In genomic region chr17:70184770-70185169, GRCh38 we compare ENCODE assay signal across 16 cellular contexts. TPM values are rescaled to one million over a fixed set of nuclear protein-coding genes. Genes with fewer than 3 reads are reported as not detected.
DNase-seq lines count a peak whose midpoint lies in the region; ATAC-seq and TF ChIP-seq lines count a peak whose summit lies in the region.
"Had no signal": no experiment of that assay in that cellular context is flagged by ENCODE, and none has a peak within 500 bp of the region (broad histone marks: within the 10 kb centered on the region; RNA-seq: fewer than 3 reads in every experiment).

No MANE protein-coding gene starts in this region.

- H3K27me3 ChIP-seq in mammary epithelial cell (ENCODE audit: insufficient read depth, low read length) (no peaks in the 10 kb centered on the region), hepatocyte (peaks cover 4% of the 10 kb centered on the region)
- H3K27me3 ChIP-seq: heart right ventricle, suprapubic skin had no signal

- TF ChIP-seq CTCF in mammary epithelial cell (conservative IDR thresholded peaks at IDR 0.05 in 1 of 2, IDR thresholded peaks at IDR 0.05 in 1 of 2; ENCODE audit: extremely low read depth in 1 of 2, insufficient read depth in 1 of 2, low read depth in 1 of 2, low read length in 2 of 2) = no peak
- TF ChIP-seq CTCF in hepatocyte (IDR thresholded peaks at IDR 0.05; ENCODE audit: poor library complexity) = no peak

- dilution Hi-C loops in mammary epithelial cell (cut with HindIII; ENCODE audit: low sequenced_read_pairs) = no loop called here

- CTCF ChIA-PET in mammary epithelial cell (lab: Charles Lee; ENCODE audit: low non-redundant PET) = no interaction called here

- 20% methylated on average over 4 of the region's 4 CpGs for WGBS in mammary epithelial cell (ENCODE audit: low coverage, missing lambda C conversion rate)
- WGBS in hepatocyte (ENCODE audit: low lambda C conversion rate, missing lambda C conversion rate) = 59% methylated on average over 4 of the region's 4 CpGs

- H3K4me2 ChIP-seq in mammary epithelial cell (ENCODE audit: insufficient read depth, low read depth, low read length) (peak overlapping the region; percentile 3), hepatocyte (peak overlapping the region; percentile 7)
- H3K4me2 ChIP-seq: smooth muscle cell had no signal

- H3K9ac ChIP-seq in mammary epithelial cell (ENCODE audit: insufficient read depth, low read length) = no peak overlapping the region

- no peak overlapping the region for H2AFZ ChIP-seq in mammary epithelial cell (ENCODE audit: low read depth, low read length)
- H2AFZ ChIP-seq in hepatocyte = no peak overlapping the region

- H3K79me2 ChIP-seq in mammary epithelial cell (ENCODE audit: insufficient read depth, low read length) (no peaks in the 10 kb centered on the region), hepatocyte (no peaks in the 10 kb centered on the region)

- H3K4me3 ChIP-seq in mammary epithelial cell (replicated peaks in 1 of 3; ENCODE audit: insufficient read depth in 1 of 3, low read depth in 2 of 3, low read length in 3 of 3) (no peak overlapping the region), hepatocyte (no peak overlapping the region)
- H3K4me3 ChIP-seq: heart right ventricle, smooth muscle cell, suprapubic skin had no signal

- H3K9me3 ChIP-seq in mammary epithelial cell (replicated peaks; ENCODE audit: insufficient read depth, low read length) = no peaks in the 10 kb centered on the region
- no peaks in the 10 kb centered on the region for H3K9me3 ChIP-seq in hepatocyte (ENCODE audit: low read depth)
- H3K9me3 ChIP-seq: suprapubic skin had no signal

- BruUV-seq in mammary epithelial cell (replicated peaks; lab: Mats Ljungman, UMichigan) = no TSS peak

- H4K20me1 ChIP-seq in mammary epithelial cell (ENCODE audit: insufficient read depth, low read length) (no peaks in the 10 kb centered on the region), hepatocyte (ENCODE audit: insufficient read depth, poor library complexity, severe bottlenecking) (no peaks in the 10 kb centered on the region)

- no peak for ATAC-seq in HG02884 (IDR thresholded peaks at IDR 0.05; ENCODE audit: unreplicated experiment)
- ATAC-seq: left ventricle myocardium superior had no signal

- H3K4me1 ChIP-seq in mammary epithelial cell (ENCODE audit: insufficient read depth, low read length) = peaks cover 33% of the 10 kb centered on the region
- peaks cover 6% of the 10 kb centered on the region for H3K4me1 ChIP-seq in hepatocyte (ENCODE audit: insufficient read depth)

- H3K36me3 ChIP-seq in mammary epithelial cell (ENCODE audit: insufficient read depth, low read length) (no peaks in the 10 kb centered on the region), hepatocyte (replicated peaks; ENCODE audit: insufficient read depth, low read depth) (no peaks in the 10 kb centered on the region)
- H3K36me3 ChIP-seq: heart right ventricle, suprapubic skin had no signal

- no peaks in the 10 kb centered on the region for H3K9me2 ChIP-seq in hepatocyte (replicated peaks; ENCODE audit: insufficient read depth)

- DNase-seq in HT1080 (ENCODE audit: low read depth) = peak; percentile 70
- DNase-seq in mammary epithelial cell = peak; percentile 76
- peak; percentile 34 for DNase-seq in hepatocyte (ENCODE audit: low spot score)
- DNase-seq in substantia nigra (lab: John Stamatoyannopoulos, UW) = peak in 1 of 49 donors; percentile 41
- no peak for DNase-seq in COLO668 (lab: John Stamatoyannopoulos, UW; ENCODE audit: unreplicated experiment)
- DNase-seq in ecto neural progenitor cell (ENCODE audit: low spot score) = no peak
- DNase-seq: activated CD4-positive, CD25-positive, alpha-beta regulatory T cell treated with anti-CD3 and anti-CD28 coated beads, Interleukin-2, amount 50 U/mL, for 72 hours; activated naive CD8-positive, alpha-beta T cell treated with anti-CD3 and anti-CD28 coated beads, Interleukin-2, amount 10 ng/mL, durations not matched to agents 7 days and 5 days; heart right ventricle; left ventricle myocardium superior; NCI-H1048; NCI-H226; T-helper 1 cell had no signal

- intact Hi-C loops in mammary epithelial cell (cut with micrococcal nuclease) = loop anchor here (2.0 to 10.0 kb wide), 2 partner anchors 16 to 220 kb away; partner anchors contain the start of gene KCNJ2

- H3K27ac ChIP-seq in mammary epithelial cell (ENCODE audit: insufficient read depth, low read depth, low read length) (no peak overlapping the region), hepatocyte (no peak overlapping the region), substantia nigra (ENCODE audit: low read depth, low read length, poor library complexity, severe bottlenecking) (peak overlapping the region; percentile 41)
- H3K27ac ChIP-seq: heart right ventricle, suprapubic skin had no signal

- in situ Hi-C loops in mammary epithelial cell (cut with MboI; ENCODE audit: low sequenced_read_pairs in 2 of 2) = no loop called here

RNA-seq across cellular contexts. Expression of gene KCNJ2, which starts 15.4 kb away (rescaled TPM):
- 0.43 and 0.66 TPM in 2 replicates for total RNA-seq in HT1080 (2014; rRNA removed; shearing (Covaris generic))
- 0.62 and 0.96 TPM in 2 replicates for polyA plus RNA-seq in HT1080 (2015; cell fraction: cytosol; rRNA removed)
- 1.5 and 1.7 TPM in 2 replicates for polyA plus RNA-seq in HT1080 (2015; cell fraction: nucleus; rRNA removed)
- total RNA-seq in mammary epithelial cell (1 to 10 TPM in 1 of 2 donors, under 1 TPM in 1; 0.26 to 4.3 TPM), hepatocyte (3.0 and 4.1 TPM in 2 replicates)
- polyA plus RNA-seq in mammary epithelial cell (0.24 TPM), hepatocyte (0.41 and 1.0 TPM in 2 replicates)
- polyA minus RNA-seq in mammary epithelial cell = not detected
- total RNA-seq: activated naive CD8-positive, alpha-beta T cell treated with anti-CD3 and anti-CD28 coated beads, Interleukin-2, amount 10 ng/mL, durations not matched to agents 7 days and 5 days had no signal

Comparison
In these comparisons a context has a peak if more than half of its experiments do, and no peak if none do; other contexts are left out.
1. DNase-seq: peak in HT1080 (single experiment), mammary epithelial cell (single experiment) and hepatocyte (single experiment); none in COLO668 (single experiment) and ecto neural progenitor cell (single experiment).